Comparison of ENCODE assay signal across 12 cellular contexts in genomic region chr7:83161186-83161585, GRCh38. TPM values are rescaled to one million over a fixed set of nuclear protein-coding genes. Genes with fewer than 3 reads are reported as not detected.
DNase-seq lines count a peak whose midpoint lies in the region; ATAC-seq and TF ChIP-seq lines count a peak whose summit lies in the region.
"Had no signal": no experiment of that assay in that cellular context is flagged by ENCODE, and none has a peak within 500 bp of the region (broad histone marks: within the 10 kb centered on the region; RNA-seq: fewer than 3 reads in every experiment).

No MANE protein-coding gene starts in this region.

- peaks cover 3% of the 10 kb centered on the region for H3K79me1 ChIP-seq in mesenchymal stem cell (replicated peaks; ENCODE audit: low read length, poor library complexity, severe bottlenecking)

- H4K91ac ChIP-seq in mesenchymal stem cell (ENCODE audit: low read length): no peak overlapping the region

- no peak overlapping the region for H3K4ac ChIP-seq in mesenchymal stem cell (ENCODE audit: low read depth in 1 of 2, low read length in 2 of 2)

- TSS peak; percentile 45 for BruUV-seq in Calu3 (replicated peaks; lab: Mats Ljungman, UMichigan)

- no peak overlapping the region for H2AFZ ChIP-seq in mesenchymal stem cell (ENCODE audit: low read depth, low read length)

- H3K9me3 ChIP-seq in adipocyte (ENCODE audit: control insufficient read depth, low read length): no peaks in the 10 kb centered on the region
- no peaks in the 10 kb centered on the region for H3K9me3 ChIP-seq in mesenchymal stem cell (ENCODE audit: control insufficient read depth, low read length)
- H3K9me3 ChIP-seq: adrenal gland, Peyer's patch had no signal

- no peak overlapping the region for H3K4me2 ChIP-seq in mesenchymal stem cell (ENCODE audit: low read length, poor library complexity, severe bottlenecking)

- ATAC-seq in GM19351 (IDR thresholded peaks at IDR 0.05; ENCODE audit: unreplicated experiment) (no peak), left lobe of liver (no peak)
- no peak for ATAC-seq in activated CD4-positive, alpha-beta T cell treated with anti-CD3 and anti-CD28 coated beads for 36 hours

- no peak overlapping the region for H3K23ac ChIP-seq in mesenchymal stem cell (ENCODE audit: low read length in 2 of 2)

- H3K4me1 Mint-ChIP-seq in Calu3 (ENCODE audit: low read depth, unreplicated experiment): no peaks in the 10 kb centered on the region
- H3K4me1 Mint-ChIP-seq in activated CD4-positive, alpha-beta T cell treated with anti-CD3 and anti-CD28 coated beads for 36 hours: peaks cover 2% of the 10 kb centered on the region

- WGBS in mesenchymal stem cell: 24% methylated on average over 2 of the region's 4 CpGs

- no peak overlapping the region for H3K14ac ChIP-seq in mesenchymal stem cell (ENCODE audit: low read length in 2 of 2)

- no peak for TF ChIP-seq RAD21 in Ishikawa (IDR thresholded peaks at IDR 0.05; ENCODE audit: low read depth)

- no peak overlapping the region for H3K27ac ChIP-seq in mesenchymal stem cell (ENCODE audit: low read length, poor library complexity, severe bottlenecking)

- no peak overlapping the region for H3K18ac ChIP-seq in mesenchymal stem cell (ENCODE audit: low read depth in 1 of 2, low read length in 2 of 2)

- H3K27me3 ChIP-seq in adipocyte (replicated peaks; ENCODE audit: control insufficient read depth, insufficient read depth, low read length): peaks cover 7% of the 10 kb centered on the region
- peaks cover 0 to 26% of the 10 kb centered on the region in 2 experiments for H3K27me3 ChIP-seq in mesenchymal stem cell (ENCODE audit: control insufficient read depth in 1 of 2, insufficient read depth in 1 of 2, low read length in 2 of 2)
- H3K27me3 ChIP-seq: adrenal gland, Peyer's patch had no signal

- no peak overlapping the region for H4K8ac ChIP-seq in mesenchymal stem cell (ENCODE audit: low read length)

- DNase-seq in Calu3 (no peak), adipocyte (ENCODE audit: low read depth) (peak; percentile 32), mesenchymal stem cell (peak; percentile 3), left lobe of liver (ENCODE audit: low spot score) (no peak), Ammon's horn (ENCODE audit: low spot score) (no peak)
- no peak for DNase-seq in activated CD4-positive, alpha-beta T cell treated with anti-CD3 and anti-CD28 coated beads for 36 hours
- DNase-seq: adrenal gland, Peyer's patch had no signal

- no peak for TF ChIP-seq CTCF in Calu3 (IDR thresholded peaks at IDR 0.05; ENCODE audit: unreplicated experiment)

- no peak overlapping the region for H2BK120ac ChIP-seq in mesenchymal stem cell (ENCODE audit: low read depth, low read length)

- no peak overlapping the region for H2AK5ac ChIP-seq in mesenchymal stem cell (ENCODE audit: low read length, severe bottlenecking)

- H3K9ac ChIP-seq in adipocyte (ENCODE audit: low read length) (no peak overlapping the region), mesenchymal stem cell (ENCODE audit: low read length) (no peak overlapping the region)

- CTCF ChIA-PET in Calu3 (lab: Charles Lee): no interaction called here
- CTCF ChIA-PET in activated CD4-positive, alpha-beta T cell treated with anti-CD3 and anti-CD28 coated beads for 36 hours (lab: Charles Lee): no interaction called here

- H2BK5ac ChIP-seq in mesenchymal stem cell (ENCODE audit: low read depth, low read length, poor library complexity, severe bottlenecking): no peak overlapping the region

- H2BK15ac ChIP-seq in mesenchymal stem cell (ENCODE audit: low read depth, poor library complexity, severe bottlenecking): no peak overlapping the region

- TF ChIP-seq EP300 in Ishikawa (IDR thresholded peaks at IDR 0.05; ENCODE audit: borderline replicate concordance): no peak

- H3K4me3 ChIP-seq in adipocyte (ENCODE audit: low read length) (no peak overlapping the region), mesenchymal stem cell (ENCODE audit: insufficient read depth in 1 of 2, low read depth in 1 of 2, low read length in 2 of 2) (no peak overlapping the region)

- POLR2A ChIA-PET in activated CD4-positive, alpha-beta T cell treated with anti-CD3 and anti-CD28 coated beads for 36 hours (lab: Charles Lee): no interaction called here

- intact Hi-C loops in Calu3 (cut with micrococcal nuclease; ENCODE audit: unreplicated experiment): loop anchor here (10.0 kb wide), 1 partner anchor 346 kb away; no protein-coding TSS in a partner anchor
- intact Hi-C loops in activated CD4-positive, alpha-beta T cell treated with anti-CD3 and anti-CD28 coated beads for 36 hours (cut with DNase I, micrococcal nuclease): no loop called here

- H3K9me3 Mint-ChIP-seq in Calu3 (ENCODE audit: low read depth, unreplicated experiment): no peaks in the 10 kb centered on the region
- no peaks in the 10 kb centered on the region for H3K9me3 Mint-ChIP-seq in activated CD4-positive, alpha-beta T cell treated with anti-CD3 and anti-CD28 coated beads for 36 hours (ENCODE audit: low read depth)

- H2BK12ac ChIP-seq in mesenchymal stem cell (ENCODE audit: low read length in 2 of 2): no peak overlapping the region

- H3K36me3 Mint-ChIP-seq in Calu3 (ENCODE audit: insufficient read depth, unreplicated experiment): peaks cover 16% of the 10 kb centered on the region
- H3K36me3 Mint-ChIP-seq in activated CD4-positive, alpha-beta T cell treated with anti-CD3 and anti-CD28 coated beads for 36 hours (ENCODE audit: low read depth): no peaks in the 10 kb centered on the region
- H3K36me3 Mint-ChIP-seq: CD14-positive monocyte had no signal

- H3K4me3 Mint-ChIP-seq in Calu3 (ENCODE audit: low read depth, unreplicated experiment): peak overlapping the region; percentile 85
- no peak overlapping the region for H3K4me3 Mint-ChIP-seq in activated CD4-positive, alpha-beta T cell treated with anti-CD3 and anti-CD28 coated beads for 36 hours

- no peaks in the 10 kb centered on the region for H3K27me3 Mint-ChIP-seq in Calu3 (ENCODE audit: unreplicated experiment)
- H3K27me3 Mint-ChIP-seq in activated CD4-positive, alpha-beta T cell treated with anti-CD3 and anti-CD28 coated beads for 36 hours: peaks cover 14% of the 10 kb centered on the region

- no peak overlapping the region for H3K27ac Mint-ChIP-seq in Calu3 (ENCODE audit: unreplicated experiment)
- H3K27ac Mint-ChIP-seq in activated CD4-positive, alpha-beta T cell treated with anti-CD3 and anti-CD28 coated beads for 36 hours: no peak overlapping the region
- H3K27ac Mint-ChIP-seq: CD14-positive monocyte had no signal

- H3K36me3 ChIP-seq in adipocyte (ENCODE audit: control insufficient read depth, insufficient read depth, low read length, severe bottlenecking) (no peaks in the 10 kb centered on the region), mesenchymal stem cell (ENCODE audit: control insufficient read depth in 1 of 2, insufficient read depth in 2 of 2, low read depth in 1 of 2, low read length in 2 of 2) (no peaks in the 10 kb centered on the region)
- H3K36me3 ChIP-seq: adrenal gland, Peyer's patch had no signal

- H3K4me1 ChIP-seq in adipocyte (ENCODE audit: control insufficient read depth, insufficient read depth, low read length) (peaks cover 4% of the 10 kb centered on the region), mesenchymal stem cell (ENCODE audit: control insufficient read depth, insufficient read depth, low read depth, low read length) (peaks cover 3% of the 10 kb centered on the region)
- H3K4me1 ChIP-seq: adrenal gland had no signal

TF ChIP-seq in Ishikawa, 13 proteins besides CTCF, POLR2A, EP300 and RAD21:
- TF ChIP-seq, protein P1, sequence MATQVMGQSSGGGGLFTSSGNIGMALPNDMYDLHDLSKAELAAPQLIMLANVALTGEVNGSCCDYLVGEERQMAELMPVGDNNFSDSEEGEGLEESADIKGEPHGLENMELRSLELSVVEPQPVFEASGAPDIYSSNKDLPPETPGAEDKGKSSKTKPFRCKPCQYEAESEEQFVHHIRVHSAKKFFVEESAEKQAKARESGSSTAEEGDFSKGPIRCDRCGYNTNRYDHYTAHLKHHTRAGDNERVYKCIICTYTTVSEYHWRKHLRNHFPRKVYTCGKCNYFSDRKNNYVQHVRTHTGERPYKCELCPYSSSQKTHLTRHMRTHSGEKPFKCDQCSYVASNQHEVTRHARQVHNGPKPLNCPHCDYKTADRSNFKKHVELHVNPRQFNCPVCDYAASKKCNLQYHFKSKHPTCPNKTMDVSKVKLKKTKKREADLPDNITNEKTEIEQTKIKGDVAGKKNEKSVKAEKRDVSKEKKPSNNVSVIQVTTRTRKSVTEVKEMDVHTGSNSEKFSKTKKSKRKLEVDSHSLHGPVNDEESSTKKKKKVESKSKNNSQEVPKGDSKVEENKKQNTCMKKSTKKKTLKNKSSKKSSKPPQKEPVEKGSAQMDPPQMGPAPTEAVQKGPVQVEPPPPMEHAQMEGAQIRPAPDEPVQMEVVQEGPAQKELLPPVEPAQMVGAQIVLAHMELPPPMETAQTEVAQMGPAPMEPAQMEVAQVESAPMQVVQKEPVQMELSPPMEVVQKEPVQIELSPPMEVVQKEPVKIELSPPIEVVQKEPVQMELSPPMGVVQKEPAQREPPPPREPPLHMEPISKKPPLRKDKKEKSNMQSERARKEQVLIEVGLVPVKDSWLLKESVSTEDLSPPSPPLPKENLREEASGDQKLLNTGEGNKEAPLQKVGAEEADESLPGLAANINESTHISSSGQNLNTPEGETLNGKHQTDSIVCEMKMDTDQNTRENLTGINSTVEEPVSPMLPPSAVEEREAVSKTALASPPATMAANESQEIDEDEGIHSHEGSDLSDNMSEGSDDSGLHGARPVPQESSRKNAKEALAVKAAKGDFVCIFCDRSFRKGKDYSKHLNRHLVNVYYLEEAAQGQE (IDR thresholded peaks at IDR 0.05; ENCODE audit: low read depth): peak; percentile 83
- TF ChIP-seq TAF1 (IDR thresholded peaks at IDR 0.05; ENCODE audit: low read depth) (no peak), NFIC (IDR thresholded peaks at IDR 0.05) (no peak), USF1 (IDR thresholded peaks at IDR 0.05) (no peak)

RNA-seq across cellular contexts. Expression of gene PCLO, which starts 1.5 kb away (rescaled TPM):
- 7.2 and 9.1 TPM in 2 replicates for total RNA-seq in Calu3 (2022)
- polyA plus RNA-seq in mesenchymal stem cell (2013, experiment 1 of 2): 0.30 TPM
- polyA plus RNA-seq in mesenchymal stem cell (2013, experiment 2 of 2): 0.23 TPM
- 0.33 TPM for total RNA-seq in left lobe of liver
- total RNA-seq in activated CD4-positive, alpha-beta T cell treated with anti-CD3 and anti-CD28 coated beads for 36 hours: under 1 TPM in 1 of 2 experiments, not detected in 1; under 0.01 TPM
- total RNA-seq: T-helper 2 cell treated with Interferon-gamma antibody and Interleukin-4, amounts not matched to agents 100 ng/mL and 5 ng/mL, for 36 hours had no signal
- polyA plus RNA-seq: CD14-positive monocyte had no signal

Comparison
In these comparisons a context has a peak if more than half of its experiments do, and no peak if none do; other contexts are left out.
1. DNase-seq: peak in adipocyte (single experiment) and mesenchymal stem cell (single experiment); none in Calu3 (single experiment), left lobe of liver (single experiment), Ammon's horn (single experiment) and activated CD4-positive, alpha-beta T cell treated with anti-CD3 and anti-CD28 coated beads for 36 hours (single experiment).